Comparison of ENCODE assay signal across 8 cellular contexts in the genomic region with DNA sequence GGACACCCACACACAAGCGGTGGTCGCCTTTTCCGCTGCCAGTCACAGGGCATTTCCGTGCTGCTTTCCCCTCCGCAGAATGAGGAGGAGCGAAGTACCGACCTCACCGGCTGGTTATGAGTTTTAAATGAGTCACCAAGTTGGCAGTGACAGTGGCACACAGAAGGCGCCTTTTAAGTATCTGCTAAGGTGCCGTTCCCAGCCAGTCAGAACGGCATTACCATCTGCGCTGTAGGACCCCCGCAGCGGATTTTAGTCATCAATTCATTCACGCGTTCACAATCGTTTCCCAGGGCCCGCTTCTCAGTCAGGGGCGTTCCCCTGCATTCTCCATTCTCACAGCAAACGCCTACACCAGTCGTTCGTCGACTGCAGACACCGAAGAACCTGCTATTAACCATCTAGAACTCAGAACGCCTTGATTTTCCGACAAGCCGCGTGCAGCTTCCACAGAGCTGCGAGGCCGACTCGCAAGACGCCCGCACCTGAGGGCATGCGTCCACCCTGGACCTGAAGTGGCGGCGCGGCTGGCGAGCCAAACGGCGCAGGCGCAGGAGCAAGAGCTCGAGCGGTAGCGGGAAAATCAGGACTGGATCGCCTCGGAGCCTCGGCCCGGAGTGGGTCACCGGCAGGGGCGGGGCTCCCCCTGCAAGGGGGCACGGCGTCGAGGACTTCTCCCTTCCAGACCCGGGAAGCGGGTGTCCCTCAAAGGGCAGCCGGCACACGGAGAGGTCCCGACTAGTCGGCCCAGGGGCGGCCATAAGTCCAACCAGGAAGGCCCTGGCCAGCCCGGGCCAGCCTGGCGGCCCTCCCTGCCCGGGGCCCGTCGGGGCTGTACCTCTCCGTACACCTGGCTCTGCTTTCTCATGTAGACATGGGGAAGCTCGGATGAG. TPM values are rescaled to one million over a fixed set of nuclear protein-coding genes. Genes with fewer than 3 reads are reported as not detected.
DNase-seq lines count a peak whose midpoint lies in the region; ATAC-seq and TF ChIP-seq lines count a peak whose summit lies in the region.

No MANE protein-coding gene starts in this region.

- H2BK15ac ChIP-seq in H9 (ENCODE audit: low read depth, low read length) (no peak overlapping the region), neuronal stem cell (ENCODE audit: low read length) (peak overlapping the region; percentile 75)

- H3K4me3 ChIP-seq in neuronal stem cell (ENCODE audit: low read length in 2 of 2) = peak overlapping the region; percentile 58 to 84

- H3K4me3 Mint-ChIP-seq in H9 = peak overlapping the region; percentile 75 to 86

- no peak overlapping the region for H3K27ac ChIP-seq in H9 (ENCODE audit: insufficient read length, low read depth, low read length)
- no peak overlapping the region for H3K27ac ChIP-seq in foreskin keratinocyte
- peak overlapping the region; percentile 4 for H3K27ac ChIP-seq in neuronal stem cell (replicated peaks; ENCODE audit: low read length)

- H3T11ph ChIP-seq in H9 (ENCODE audit: low read length) = no peak overlapping the region

- WGBS in H9 (ENCODE audit: extremely low coverage, insufficient read length, low lambda C conversion rate) = no CpG with 5 or more reads among the region's 67 CpGs
- WGBS in neuronal stem cell (ENCODE audit: extremely low coverage in 2 of 2, insufficient read length in 2 of 2, insufficient replicate concordance in 1 of 2), 2 donors = no CpG with 5 or more reads among the region's 67 CpGs

- H3K9ac ChIP-seq in H9 (ENCODE audit: extremely low read depth, insufficient read length, low read length) (no peak overlapping the region), neuronal stem cell (ENCODE audit: low read depth, low read length, poor library complexity) (peak overlapping the region; percentile 56)

- H3K4ac ChIP-seq in H9 (ENCODE audit: low read depth, low read length) = no peak overlapping the region
- no peak overlapping the region for H3K4ac ChIP-seq in neuronal stem cell (ENCODE audit: low read length)

- ATAC-seq in foreskin keratinocyte = peak; percentile 77

- H3K27ac Mint-ChIP-seq in H9 = peak overlapping the region in 1 of 3 experiments; percentile 90; a peak in 3 of 7 replicates

- H4K8ac ChIP-seq in H9 (replicated peaks; ENCODE audit: insufficient read length, low read depth, low read length) (no peak overlapping the region), neuronal stem cell (ENCODE audit: low read depth, low read length) (no peak overlapping the region)

- H4K20me1 ChIP-seq in H9 (ENCODE audit: control insufficient read depth, insufficient read depth, insufficient read length) = no peaks in the 10 kb centered on the region

- H2BK5ac ChIP-seq in H9 (ENCODE audit: insufficient read length, low read length) (no peak overlapping the region), neuronal stem cell (ENCODE audit: low read length) (no peak overlapping the region)

- DNase-seq in G401 (ENCODE audit: low spot score) (peak; percentile 84), H9 (peak; percentile 91), M059J (ENCODE audit: low read depth) (peak; percentile 89), SIG-M5 (lab: John Stamatoyannopoulos, UW) (peak; percentile 6), foreskin keratinocyte (peak; percentile 89 to 96), neuronal stem cell (ENCODE audit: low spot score) (peak; percentile 88), stromal cell of bone marrow (ENCODE audit: low read depth) (peak; percentile 63)
- peak; percentile 84 for DNase-seq in activated gamma-delta T cell treated with anti-CD3 and anti-CD28 coated beads, Interleukin-2, amount 50 U/mL, for 16 hours (ENCODE audit: low read depth)

- no peaks in the 10 kb centered on the region for H3K36me3 ChIP-seq in neuronal stem cell (replicated peaks in 1 of 2; ENCODE audit: control insufficient read depth in 2 of 2, insufficient read depth in 2 of 2, low read length in 2 of 2)

- H2BK12ac ChIP-seq in H9 (ENCODE audit: insufficient read length, low read depth, low read length) (no peak overlapping the region), neuronal stem cell (ENCODE audit: low read length) (no peak overlapping the region)

- H3K79me1 ChIP-seq in H9 (ENCODE audit: insufficient read depth, low read depth, low read length, poor library complexity, severe bottlenecking) (no peaks in the 10 kb centered on the region), neuronal stem cell (ENCODE audit: low read depth, low read length) (no peaks in the 10 kb centered on the region)

- H2BK20ac ChIP-seq in H9 (ENCODE audit: low read depth, low read length, poor library complexity, severe bottlenecking) = no peak overlapping the region

- H3K9me3 Mint-ChIP-seq in H9 = peaks cover 3 to 13% of the 10 kb centered on the region in 2 experiments; a peak in 3 of 5 replicates

- H3K4me2 ChIP-seq in H9 (ENCODE audit: insufficient read depth, insufficient read length, low read length) (peak overlapping the region; percentile 50), neuronal stem cell (ENCODE audit: insufficient read depth, low read length, poor library complexity, severe bottlenecking) (peak overlapping the region; percentile 69)

- H3K4me1 Mint-ChIP-seq in H9 = peaks cover 11 to 14% of the 10 kb centered on the region in 2 experiments

- H3K27me3 Mint-ChIP-seq in H9 (ENCODE audit: low read depth) = peaks cover 24% of the 10 kb centered on the region

- H3K36me3 Mint-ChIP-seq in H9 (ENCODE audit: insufficient read depth in 1 of 3, low read depth in 3 of 3) = no peaks in the 10 kb centered on the region; a peak in 2 of 7 replicates

- H3K18ac ChIP-seq in H9 (ENCODE audit: insufficient read length, low read depth, low read length) = peak overlapping the region; percentile 20
- H3K18ac ChIP-seq in neuronal stem cell (ENCODE audit: low read length) = peak overlapping the region; percentile 84

- H2AFZ ChIP-seq in H9 (ENCODE audit: low read length) = no peak overlapping the region
- peak overlapping the region; percentile 98 for H2AFZ ChIP-seq in neuronal stem cell (ENCODE audit: low read length)

- no peak for TF ChIP-seq CTCF in H9 (conservative IDR thresholded peaks at IDR 0.05)
- no peak for TF ChIP-seq CTCF in foreskin keratinocyte (conservative IDR thresholded peaks at IDR 0.05)

- H2AK5ac ChIP-seq in H9 (ENCODE audit: insufficient read length, low read length) (no peak overlapping the region), neuronal stem cell (ENCODE audit: low read depth, low read length) (no peak overlapping the region)

- H3K27me3 ChIP-seq in H9 (ENCODE audit: insufficient read depth, low read length) (no peaks in the 10 kb centered on the region), foreskin keratinocyte (no peaks in the 10 kb centered on the region), neuronal stem cell (ENCODE audit: control insufficient read depth in 3 of 3, insufficient read depth in 3 of 3, low read depth in 1 of 3, low read length in 3 of 3) (no peaks in the 10 kb centered on the region)

- no peak overlapping the region for H3K14ac ChIP-seq in H9 (ENCODE audit: insufficient read depth, low read length)
- no peak overlapping the region for H3K14ac ChIP-seq in neuronal stem cell (ENCODE audit: low read length)

- H3K23ac ChIP-seq in H9 (ENCODE audit: insufficient read length, low read depth, low read length) (no peak overlapping the region), neuronal stem cell (ENCODE audit: low read depth, low read length, poor library complexity) (peak overlapping the region; percentile 77)

- H3K9me3 ChIP-seq in H9 (ENCODE audit: control insufficient read depth, low read depth, low read length) (no peaks in the 10 kb centered on the region), neuronal stem cell (replicated peaks in 1 of 2; ENCODE audit: control insufficient read depth in 2 of 2, insufficient read depth in 1 of 2, low read depth in 1 of 2, low read length in 2 of 2) (peaks cover 0 to 6% of the 10 kb centered on the region in 2 donors)

- in situ Hi-C loops in G401 (cut with HindIII; ENCODE audit: low sequenced_read_pairs) = no loop called here

- H3K4me1 ChIP-seq in H9 (ENCODE audit: insufficient read depth, low read length) (no peaks in the 10 kb centered on the region; the same call in 1 of the 2 replicates), foreskin keratinocyte (no peaks in the 10 kb centered on the region), neuronal stem cell (ENCODE audit: control insufficient read depth in 2 of 2, insufficient read depth in 1 of 2, low read depth in 1 of 2, low read length in 2 of 2) (no peaks in the 10 kb centered on the region)

- H3K79me2 ChIP-seq in H9 (ENCODE audit: insufficient read depth, low read length) = no peaks in the 10 kb centered on the region

- H2BK120ac ChIP-seq in H9 (ENCODE audit: low read depth, low read length, poor library complexity, severe bottlenecking) (no peak overlapping the region), neuronal stem cell (ENCODE audit: low read depth, low read length) (no peak overlapping the region)

- H3K23me2 ChIP-seq in H9 (ENCODE audit: insufficient read length, low read depth, low read length, poor library complexity, severe bottlenecking) = peaks cover 5% of the 10 kb centered on the region

- H4K91ac ChIP-seq in H9 (ENCODE audit: insufficient read length, low read depth, low read length) = no peak overlapping the region
- H4K91ac ChIP-seq in neuronal stem cell (ENCODE audit: low read depth, low read length, poor library complexity) = no peak overlapping the region

- no peak overlapping the region for H4K5ac ChIP-seq in H9 (ENCODE audit: insufficient read length, low read depth, low read length)

- no peak overlapping the region for H3K56ac ChIP-seq in H9 (ENCODE audit: insufficient read length, low read depth, low read length)

RNA-seq across cellular contexts. Expression of a gene that starts 0.6 kb away (rescaled TPM):
- total RNA-seq in G401 (2014; rRNA removed; shearing (Covaris generic)) = 9.7 and 26.9 TPM in 2 replicates
- total RNA-seq in H9 (2021) (8.8 and 10.3 TPM in 2 replicates), foreskin keratinocyte (10.6 and 12.3 TPM in 2 replicates)
- total RNA-seq in M059J (2014; rRNA removed; shearing (Covaris generic)) = 6.9 and 7.8 TPM in 2 replicates
- polyA plus RNA-seq in foreskin keratinocyte = 10.6 and 11.1 TPM in 2 replicates
- 23.5 TPM for polyA plus RNA-seq in neuronal stem cell (2013, experiment 1 of 2)
- polyA plus RNA-seq in neuronal stem cell (2013, experiment 2 of 2) = 25.4 TPM

Comparison
In these comparisons a context has a peak if more than half of its experiments do, and no peak if none do; other contexts are left out.
1. DNase-seq: peak in every context shown above with its lines; median percentile 92 in foreskin keratinocyte; 91 in H9; 89 in M059J; 88 in neuronal stem cell; 84 in G401; 84 in activated gamma-delta T cell treated with anti-CD3 and anti-CD28 coated beads, Interleukin-2, amount 50 U/mL, for 16 hours; 63 in stromal cell of bone marrow; 6 in SIG-M5.